Comparison of ENCODE assay signal across 14 cellular contexts in the genomic region with DNA sequence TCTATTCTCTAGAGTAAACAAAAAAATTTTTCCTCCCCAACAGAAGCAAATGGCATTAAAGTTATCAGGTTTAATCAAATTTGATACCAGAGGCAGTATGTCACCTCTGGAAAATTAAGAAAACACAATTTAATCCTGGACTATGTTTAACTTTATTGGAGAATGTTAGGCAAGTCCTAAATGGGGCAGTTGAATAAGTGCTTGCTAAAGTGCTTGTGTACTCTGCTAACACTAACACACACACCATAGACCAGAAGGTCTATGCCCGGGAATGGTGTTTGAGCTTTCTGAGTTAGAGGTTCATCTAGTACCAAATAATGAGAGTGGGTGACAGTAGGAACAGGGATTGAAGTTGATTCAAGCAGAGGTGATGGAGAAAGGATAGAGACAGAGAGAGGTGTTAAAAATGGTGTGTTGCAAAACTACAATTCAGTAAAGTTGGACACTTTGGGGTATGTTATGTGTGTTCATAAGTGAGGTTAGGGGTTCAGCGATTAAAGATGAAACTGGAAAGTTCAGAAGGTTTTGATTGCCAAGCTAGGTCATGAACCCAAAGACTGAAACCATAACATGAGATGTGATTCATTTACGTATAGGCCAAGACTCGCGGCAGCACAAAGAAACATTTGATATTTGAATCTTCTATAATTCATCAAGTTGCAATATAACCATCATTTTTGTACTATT. TPM values are rescaled to one million over a fixed set of nuclear protein-coding genes. Genes with fewer than 3 reads are reported as not detected.
DNase-seq lines count a peak whose midpoint lies in the region; ATAC-seq and TF ChIP-seq lines count a peak whose summit lies in the region.
"Had no signal": no experiment of that assay in that cellular context is flagged by ENCODE, and none has a peak within 500 bp of the region (broad histone marks: within the 10 kb centered on the region; RNA-seq: fewer than 3 reads in every experiment).

No MANE protein-coding gene starts in this region.

- no peak for TF ChIP-seq CTCF in left lung (IDR thresholded peaks at IDR 0.05)

- peak; percentile 88 to 94 for ATAC-seq in activated CD4-positive, CD25-positive, alpha-beta regulatory T cell treated with anti-CD3 and anti-CD28 coated beads, Interleukin-2, amount 50 U/mL, for 24 hours
- ATAC-seq in GM19463 (IDR thresholded peaks at IDR 0.05; ENCODE audit: unreplicated experiment) (peak; percentile 60), HG03378 (IDR thresholded peaks at IDR 0.05; ENCODE audit: unreplicated experiment) (peak; percentile 55), left lung (peak; percentile 80), GM21737 (IDR thresholded peaks at IDR 0.05; ENCODE audit: unreplicated experiment) (no peak)

- peaks cover 0 to 6% of the 10 kb centered on the region in 2 donors for H3K4me1 ChIP-seq in left lung

- intact Hi-C loops in left lung (cut with DNase I) = no loop called here

- H3K27me3 ChIP-seq in left lung = no peaks in the 10 kb centered on the region

- no peak for DNase-seq in activated CD4-positive, CD25-positive, alpha-beta regulatory T cell treated with anti-CD3 and anti-CD28 coated beads, Interleukin-2, amount 50 U/mL, for 72 hours
- DNase-seq in left lung = no peak
- no peak for DNase-seq in HuH-7.5 (ENCODE audit: low spot score)
- no peak for DNase-seq in NOMO-1 (lab: John Stamatoyannopoulos, UW; ENCODE audit: unreplicated experiment in 2 of 2)
- DNase-seq: DMS53, hippocampal formation, NCI-H345, retina, SHP77 had no signal

- no peak overlapping the region for H3K4me3 ChIP-seq in left lung

- peaks cover 0 to 4% of the 10 kb centered on the region in 2 donors for H3K36me3 ChIP-seq in left lung

- no peak overlapping the region for H3K27ac ChIP-seq in left lung
- H3K27ac ChIP-seq: 22Rv1 had no signal

- no peaks in the 10 kb centered on the region for H3K9me3 ChIP-seq in left lung

RNA-seq across cellular contexts. Expression of a gene that starts 40.5 kb away (rescaled TPM):
- 10 to 100 TPM; 25.5 to 31.0 TPM for total RNA-seq in left lung

RNA-seq across cellular contexts. Expression of a gene that starts 41.0 kb away (rescaled TPM):
- total RNA-seq in left lung = 10 to 100 TPM in 1 of 2 donors, 1 to 10 TPM in 1; 8.6 to 14.2 TPM
